ENCODE assay signal across 9 cellular contexts in the genomic region with DNA sequence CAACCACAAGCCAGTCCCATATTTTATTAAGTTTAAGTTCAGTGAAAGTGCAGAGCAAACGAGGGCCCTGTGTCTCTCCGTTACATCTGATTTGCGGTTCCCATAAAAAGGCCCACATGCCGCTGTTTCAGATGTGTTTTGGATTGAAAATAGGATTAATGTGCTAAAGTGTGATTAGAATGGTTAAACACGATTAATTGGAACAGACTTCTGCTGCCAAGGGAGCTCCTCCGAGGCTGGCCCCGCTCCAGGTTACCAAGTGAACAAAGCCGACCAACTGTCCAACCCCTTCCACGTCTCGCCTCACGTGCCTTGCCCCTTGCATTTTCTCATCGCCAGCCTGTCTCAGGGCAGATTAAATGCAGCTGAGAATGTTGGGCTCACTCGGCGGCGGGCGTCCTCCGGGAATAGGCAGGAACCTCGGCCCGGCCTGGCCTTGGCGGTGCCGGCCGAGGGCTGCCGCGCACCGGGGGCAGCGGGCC.
DNase-seq lines count a peak whose midpoint lies in the region; ATAC-seq lines count a peak whose summit lies in the region.
"Had no signal": no experiment of that assay in that cellular context is flagged by ENCODE, and none has a peak within 500 bp of the region (broad histone marks: within the 10 kb centered on the region; RNA-seq: fewer than 3 reads in every experiment).

No MANE protein-coding gene starts in this region.

- no peaks in the 10 kb centered on the region for H3K27me3 ChIP-seq in adipocyte (replicated peaks; ENCODE audit: control insufficient read depth, insufficient read depth, low read length)

- H3K4me1 ChIP-seq in adipocyte (ENCODE audit: control insufficient read depth, insufficient read depth, low read length) = peaks cover 38% of the 10 kb centered on the region

- no peak for ATAC-seq in GM21360 (IDR thresholded peaks at IDR 0.05; ENCODE audit: unreplicated experiment)
- ATAC-seq in HG02571 (IDR thresholded peaks at IDR 0.05; ENCODE audit: unreplicated experiment) = no peak

- no peaks in the 10 kb centered on the region for H3K36me3 ChIP-seq in adipocyte (ENCODE audit: control insufficient read depth, insufficient read depth, low read length, severe bottlenecking)

- H3K9ac ChIP-seq in adipocyte (ENCODE audit: low read length) = peak overlapping the region; percentile 57

- DNase-seq in NCI-H1092 (lab: John Stamatoyannopoulos, UW) = peak; percentile 91
- peak; percentile 49 for DNase-seq in adipocyte (ENCODE audit: low read depth)
- peak; percentile 32 for DNase-seq in islet precursor cell
- DNase-seq in stromal cell of bone marrow (ENCODE audit: low read depth) = peak; percentile 40
- DNase-seq in activated T-cell treated with anti-CD3 and anti-CD28 coated beads for 4 hours = no peak
- DNase-seq in GDM1 (lab: John Stamatoyannopoulos, UW) = no peak
- DNase-seq: activated gamma-delta T cell had no signal

- peak overlapping the region; percentile 55 for H3K4me3 ChIP-seq in adipocyte (ENCODE audit: low read length)

- no peaks in the 10 kb centered on the region for H3K9me3 ChIP-seq in adipocyte (ENCODE audit: control insufficient read depth, low read length)

Comparison
In these comparisons a context has a peak if more than half of its experiments do, and no peak if none do; other contexts are left out.
1. DNase-seq: peak in NCI-H1092 (single experiment), adipocyte (single experiment), islet precursor cell (single experiment) and stromal cell of bone marrow (single experiment); none in activated T-cell treated with anti-CD3 and anti-CD28 coated beads for 4 hours (single experiment) and GDM1 (single experiment).